8 cellular contexts compared by ENCODE assay signal in the genomic region with DNA sequence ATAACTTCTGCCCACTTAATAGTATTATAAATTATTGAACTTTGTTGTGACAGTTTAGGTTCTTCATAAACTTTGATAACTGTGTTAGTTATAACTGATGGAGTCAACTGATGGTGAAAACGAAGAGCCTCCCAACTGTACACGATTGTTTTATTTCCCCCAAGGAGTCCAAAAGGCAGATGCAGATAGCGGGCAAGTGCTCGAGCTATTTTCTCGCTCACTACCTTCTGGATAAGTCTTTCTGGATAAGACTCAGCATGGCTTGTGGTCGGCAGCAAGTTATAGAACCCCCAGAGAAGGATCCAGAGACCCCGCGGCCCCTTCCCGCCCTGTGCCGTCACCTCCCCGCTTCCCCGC. TPM values are rescaled to one million over a fixed set of nuclear protein-coding genes. Genes with fewer than 3 reads are reported as not detected.
DNase-seq lines count a peak whose midpoint lies in the region; ATAC-seq, FAIRE-seq and TF ChIP-seq lines count a peak whose summit lies in the region.

No MANE protein-coding gene starts in this region.

- H3K27ac Mint-ChIP-seq in memory B cell, result peak overlapping the region; percentile 96

- peak overlapping the region; percentile 82 to 96 for H3K9ac ChIP-seq in K562 (ENCODE audit: insufficient read depth in 1 of 2, low read depth in 2 of 2, low read length in 2 of 2)

- TSS peak; percentile 59 for BruUV-seq in K562 (replicated peaks; lab: Mats Ljungman, UMichigan)

- peaks cover 34% of the 10 kb centered on the region for H3K79me2 ChIP-seq in K562 (ENCODE audit: control insufficient read depth, insufficient read depth, low read length)

- CTCF ChIA-PET in K562 (lab: Yijun Ruan, JAX; ENCODE audit: low intra/inter-chr PET ratio), result no interaction called here

- H4K20me1 ChIP-seq in K562 (replicated peaks; ENCODE audit: control insufficient read depth, insufficient read depth, low read length), result no peaks in the 10 kb centered on the region

- 0% methylated on average over 11 of the region's 12 CpGs for WGBS in K562 (ENCODE audit: insufficient coverage, low coverage, missing lambda C conversion rate)

- in situ Hi-C loops in K562 (cut with MboI), result no loop called here

- no peak for TF ChIP-seq CTCF in K562 (IDR thresholded peaks at IDR 0.05 in 2 of 3, conservative IDR thresholded peaks at IDR 0.05 in 1 of 3; ENCODE audit: insufficient read depth in 2 of 3, low read depth in 1 of 3, low read length in 3 of 3)

- no peak for TF ChIP-seq RAD21 in K562 (CRISPR knock-in tag; conservative IDR thresholded peaks at IDR 0.05 in 1 of 2, IDR thresholded peaks at IDR 0.05 in 1 of 2)

- POLR2A ChIA-PET in K562 (lab: Yijun Ruan, JAX), result interaction anchor here (0.9 to 1.5 kb wide), 5 partner anchors 12 to 194 kb away, joined by 3 to 5 read pairs (median 4); no protein-coding TSS in a partner anchor

- TF ChIP-seq EP300 in K562 (IDR thresholded peaks at IDR 0.05; ENCODE audit: low read length), result no peak

- no peak for DNase-seq in activated T-cell treated with anti-CD3 and anti-CD28 coated beads, Interleukin-2, amount 50 U/mL, for 4 hours
- DNase-seq in activated T-cell treated with anti-CD3 and anti-CD28 coated beads, Interleukin-2, amount 50 U/mL, for 48 hours, result no peak
- DNase-seq in HS-27A (ENCODE audit: low read depth), result peak; percentile 42
- no peak for DNase-seq in K562 (ENCODE audit: extremely low read depth in 1 of 4, low spot score in 3 of 4)
- no peak for DNase-seq in memory B cell (ENCODE audit: low spot score in 2 of 2)
- DNase-seq in NCI-H2196 treated with DMSO at 0.1 percent for 48 hours (lab: John Stamatoyannopoulos, UW; ENCODE audit: unreplicated experiment), result no peak

- H3K36me3 Mint-ChIP-seq in activated T-cell treated with anti-CD3 and anti-CD28 coated beads, Interleukin-2, amount 50 U/mL, for 4 hours (ENCODE audit: insufficient read depth), result peaks cover 7% of the 10 kb centered on the region
- peaks cover 5% of the 10 kb centered on the region for H3K36me3 Mint-ChIP-seq in memory B cell

- H3K4me1 ChIP-seq in K562 (replicated peaks in 1 of 2; ENCODE audit: control insufficient read depth in 2 of 2, insufficient read depth in 2 of 2, low read length in 2 of 2), result peaks cover 3 to 12% of the 10 kb centered on the region in 2 experiments; a peak in 1 of 5 replicates

- no peak for TF ChIP-seq POLR2A in K562 (conservative IDR thresholded peaks at IDR 0.05)

- intact Hi-C loops in K562 (cut with micrococcal nuclease), result loop anchor here (2.0 kb wide), 1 partner anchor 63 kb away; the partner anchor contains the start of gene MRPL19

- peaks cover 13% of the 10 kb centered on the region for H3K36me3 ChIP-seq in K562 (ENCODE audit: control insufficient read depth, insufficient read depth, low read length)

- no peaks in the 10 kb centered on the region for H3K9me3 Mint-ChIP-seq in activated T-cell treated with anti-CD3 and anti-CD28 coated beads, Interleukin-2, amount 50 U/mL, for 4 hours
- H3K9me3 Mint-ChIP-seq in memory B cell, result no peaks in the 10 kb centered on the region

- peak overlapping the region; percentile 88 for H3K4me3 Mint-ChIP-seq in activated T-cell treated with anti-CD3 and anti-CD28 coated beads, Interleukin-2, amount 50 U/mL, for 4 hours
- peak overlapping the region; percentile 93 for H3K4me3 Mint-ChIP-seq in memory B cell

- H3K9me3 ChIP-seq in K562 (replicated peaks; ENCODE audit: control insufficient read depth, insufficient read depth, low read depth, low read length), result no peaks in the 10 kb centered on the region

- peak; percentile 49 for FAIRE-seq in K562 (lab: Jason Lieb, UNC)

- H3K27ac ChIP-seq in K562 (ENCODE audit: extremely low read depth, low read depth, low read length), result peak overlapping the region; percentile 95

- ATAC-seq in activated T-cell treated with anti-CD3 and anti-CD28 coated beads, Interleukin-2, amount 50 U/mL, for 4 hours, result peak in 1 of 2 donors; percentile 47
- ATAC-seq in K562 (peak; percentile 63; the same call in 2 of the 3 replicates), memory B cell (ENCODE audit: low read depth) (peak; percentile 28), GM18909 (IDR thresholded peaks at IDR 0.05; ENCODE audit: poor library complexity, unreplicated experiment) (no peak), HG02798 (IDR thresholded peaks at IDR 0.05; ENCODE audit: poor library complexity, unreplicated experiment) (no peak)

- peak overlapping the region; percentile 100 for H2AFZ ChIP-seq in K562 (ENCODE audit: low read depth, low read length)

- H3K27me3 Mint-ChIP-seq in activated T-cell treated with anti-CD3 and anti-CD28 coated beads, Interleukin-2, amount 50 U/mL, for 4 hours (ENCODE audit: low read depth), result no peaks in the 10 kb centered on the region
- no peaks in the 10 kb centered on the region for H3K27me3 Mint-ChIP-seq in memory B cell

- H3K27me3 ChIP-seq in K562 (ENCODE audit: control insufficient read depth in 2 of 2, insufficient read depth in 2 of 2, low read length in 2 of 2), result no peaks in the 10 kb centered on the region

- H3K4me2 ChIP-seq in K562 (ENCODE audit: insufficient read depth, low read length), result peak overlapping the region; percentile 90

- peaks cover 19% of the 10 kb centered on the region for H3K4me1 Mint-ChIP-seq in activated T-cell treated with anti-CD3 and anti-CD28 coated beads, Interleukin-2, amount 50 U/mL, for 4 hours (ENCODE audit: low read depth)
- peaks cover 9% of the 10 kb centered on the region for H3K4me1 Mint-ChIP-seq in memory B cell

- no peaks in the 10 kb centered on the region for H3K9me1 ChIP-seq in K562 (ENCODE audit: control insufficient read depth, insufficient read depth, low read length)

- H3K4me3 ChIP-seq in K562, result peak overlapping the region; percentile 52

TF ChIP-seq in K562, 482 proteins besides CTCF, POLR2A, EP300 and RAD21 (continues in another document):
- TF ChIP-seq CHD2 (IDR thresholded peaks at IDR 0.05; ENCODE audit: low read depth, low read length) (no peak), ATF6 (CRISPR knock-in tag; IDR thresholded peaks at IDR 0.05) (no peak; the same call in 1 of the 2 replicates), HDAC2 (IDR thresholded peaks at IDR 0.05) (0 out of 2 replicates have a peak, but pooled peaks have one; percentile 34), CSDE1 (IDR thresholded peaks at IDR 0.05) (0 out of 4 replicates have a peak, but pooled peaks of 1 of the 2 experiments have one; percentile 38), BCOR (IDR thresholded peaks at IDR 0.05) (no peak), CHD4 (IDR thresholded peaks at IDR 0.05; ENCODE audit: insufficient read depth, insufficient replicate concordance, low read depth, low read length, poor library complexity, severe bottlenecking) (no peak), SNRNP70 (optimal IDR thresholded peaks at IDR 0.05; ENCODE audit: low read depth, low read length) (no peak), ARNT (IDR thresholded peaks at IDR 0.05) (peak in 1 of 2 experiments; percentile 100; a peak in 2 of 4 replicates), FOXA3 (CRISPR knock-in tag; conservative IDR thresholded peaks at IDR 0.05 in 1 of 2, IDR thresholded peaks at IDR 0.05 in 1 of 2) (no peak), KDM1A (IDR thresholded peaks at IDR 0.05) (0 out of 4 replicates have a peak, but pooled peaks of 1 of the 2 experiments have one; percentile 11), THRA (IDR thresholded peaks at IDR 0.05) (no peak)

RNA-seq across cellular contexts. Expression of gene GCFC2, which starts 0.5 kb away (rescaled TPM):
- total RNA-seq in activated T-cell treated with anti-CD3 and anti-CD28 coated beads, Interleukin-2, amount 50 U/mL, for 4 hours, result 10 to 100 TPM; 41.7 to 42.1 (median 42.1) TPM
- 10.9 and 53.2 TPM in 2 replicates for total RNA-seq in K562 (2011; cell fraction: chromatin; rRNA removed; ENCODE audit: low replicate concordance)
- 8.4 and 12.0 TPM in 2 replicates for total RNA-seq in K562 (2011; cell fraction: nucleolus; rRNA removed)
- total RNA-seq in K562 (2011; cell fraction: nucleoplasm; rRNA removed), result 24.1 and 29.8 TPM in 2 replicates
- total RNA-seq in K562 (2014; rRNA removed) (18.6 and 21.1 TPM in 2 replicates), K562 (2014; rRNA removed; fragmentation: Illumina TruSeq; extraction: Trizol) (30.2 and 37.2 TPM in 2 replicates), K562 (2015; rRNA removed; fragmentation: Illumina TruSeq; extraction: Trizol) (22.7 and 27.0 TPM in 2 replicates), K562 (2021) (23.0 and 25.9 TPM in 2 replicates)
- polyA plus RNA-seq in K562 (2011; rRNA removed) (19.7 and 40.6 TPM in 2 replicates), K562 (2014; fragmentation: Illumina TruSeq; extraction: Trizol) (23.6 and 24.3 TPM in 2 replicates), K562 (2014; fragmentation: Nextera tagmentation; extraction: Ambion mirVana) (10 to 100 TPM; 10.5 to 13.5 TPM), K562 (2014; rRNA removed) (22.7 and 22.9 TPM in 2 replicates)
- 5.4 and 9.8 TPM in 2 replicates for polyA plus RNA-seq in K562 (2011; cell fraction: cytosol; rRNA removed)
- polyA plus RNA-seq in K562 (2011; cell fraction: nucleus; rRNA removed), result 21.6 and 24.9 TPM in 2 replicates
- 12.7 and 16.6 TPM in 2 replicates for polyA plus RNA-seq in K562 (2012)
- polyA minus RNA-seq in K562 (2011; rRNA and poly(A)+ RNA removed), result 18.1 and 24.8 TPM in 2 replicates
- polyA minus RNA-seq in K562 (2011; cell fraction: cytosol; rRNA and poly(A)+ RNA removed), result 6.3 and 7.8 TPM in 2 replicates
- polyA minus RNA-seq in K562 (2011; cell fraction: nucleus; rRNA and poly(A)+ RNA removed), result 16.6 and 23.0 TPM in 2 replicates

Comparison
In these comparisons a context has a peak if more than half of its experiments do, and no peak if none do; other contexts are left out.
1. ATAC-seq: peak in K562 (single experiment) and memory B cell (single experiment); none in GM18909 (single experiment) and HG02798 (single experiment).